Comparison of ENCODE assay signal across 8 cellular contexts in the genomic region with DNA sequence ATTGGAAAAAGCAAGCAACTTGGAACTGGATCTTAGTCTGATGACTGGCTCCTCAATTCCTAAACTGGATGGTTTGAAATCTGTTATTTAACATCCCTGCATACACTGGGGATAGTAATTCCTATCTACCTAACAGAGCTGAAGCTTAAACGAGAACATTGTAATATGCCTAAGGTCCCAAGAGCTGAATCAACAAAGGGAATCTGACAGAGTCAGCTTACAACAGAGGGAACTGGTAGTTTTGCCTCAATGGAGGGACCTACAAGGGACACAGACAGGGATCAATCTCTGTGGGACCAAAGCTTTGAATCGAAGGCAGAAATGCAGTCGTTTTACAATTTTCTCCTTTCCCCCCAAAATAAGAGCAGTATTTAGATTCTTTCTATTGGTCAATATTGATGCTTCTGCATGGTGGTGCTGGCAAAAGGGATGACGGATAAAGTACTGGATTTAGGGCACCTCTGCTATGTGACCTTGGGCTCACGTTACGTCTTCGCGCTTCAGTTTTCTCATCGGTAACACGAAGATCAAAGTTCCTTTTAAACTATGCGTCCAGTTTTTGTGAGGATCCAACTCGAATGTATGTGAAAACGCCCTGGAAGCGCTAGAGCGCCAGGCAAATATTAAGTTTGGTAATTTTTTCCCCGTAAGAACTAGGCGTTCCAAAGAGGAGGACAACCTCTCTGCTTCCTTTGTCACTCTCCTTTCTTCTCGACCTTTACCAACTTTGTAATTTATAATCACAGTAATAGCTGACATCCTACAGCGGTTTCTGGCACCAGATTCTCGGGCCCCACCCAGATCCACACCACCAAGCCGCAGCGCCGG. TPM values are rescaled to one million over a fixed set of nuclear protein-coding genes. Genes with fewer than 3 reads are reported as not detected.
DNase-seq lines count a peak whose midpoint lies in the region; ATAC-seq, FAIRE-seq and TF ChIP-seq lines count a peak whose summit lies in the region.

No MANE protein-coding gene starts in this region.

- no peaks in the 10 kb centered on the region for H3K27me3 Mint-ChIP-seq in T-cell
- H3K27me3 Mint-ChIP-seq in effector memory CD8-positive, alpha-beta T cell = no peaks in the 10 kb centered on the region

- peak overlapping the region; percentile 86 for H3K4me3 ChIP-seq in K562
- H3K4me3 ChIP-seq in left lung = peak overlapping the region; percentile 38 to 92
- peak overlapping the region; percentile 24 to 90 (median 80) for H3K4me3 ChIP-seq in tibial nerve

- H3K27ac Mint-ChIP-seq in T-cell = no peak overlapping the region
- peak overlapping the region in 1 of 2 donors; percentile 20 for H3K27ac Mint-ChIP-seq in effector memory CD8-positive, alpha-beta T cell

- FAIRE-seq in K562 (lab: Jason Lieb, UNC) = peak; percentile 52

- H3K27ac ChIP-seq in K562 (ENCODE audit: extremely low read depth, low read depth, low read length) (peak overlapping the region; percentile 65), left lung (peak overlapping the region; percentile 74 to 91), tibial nerve (peak overlapping the region; percentile 34 to 95 (median 66))

- H3K9me3 ChIP-seq in K562 (replicated peaks; ENCODE audit: control insufficient read depth, insufficient read depth, low read depth, low read length) (no peaks in the 10 kb centered on the region), left lung (no peaks in the 10 kb centered on the region), tibial nerve (no peaks in the 10 kb centered on the region)

- H3K9me1 ChIP-seq in K562 (ENCODE audit: control insufficient read depth, insufficient read depth, low read length) = no peaks in the 10 kb centered on the region

- peak overlapping the region; percentile 81 for H3K4me2 ChIP-seq in K562 (ENCODE audit: insufficient read depth, low read length)

- H3K4me1 ChIP-seq in K562 (replicated peaks in 1 of 2; ENCODE audit: control insufficient read depth in 2 of 2, insufficient read depth in 2 of 2, low read length in 2 of 2) (peaks cover 4 to 13% of the 10 kb centered on the region in 2 experiments; a peak in 4 of 5 replicates), left lung (peaks cover 33 to 71% of the 10 kb centered on the region in 2 donors), tibial nerve (peaks cover 0 to 61% (median 21%) of the 10 kb centered on the region in 4 donors)

- H3K36me3 ChIP-seq in K562 (ENCODE audit: control insufficient read depth, insufficient read depth, low read length) = peaks cover 12% of the 10 kb centered on the region; the same call in 2 of the 3 replicates
- peaks cover 0 to 3% of the 10 kb centered on the region in 2 donors for H3K36me3 ChIP-seq in left lung
- H3K36me3 ChIP-seq in tibial nerve = no peaks in the 10 kb centered on the region

- TF ChIP-seq CTCF in K562 (IDR thresholded peaks at IDR 0.05 in 2 of 3, conservative IDR thresholded peaks at IDR 0.05 in 1 of 3; ENCODE audit: insufficient read depth in 2 of 3, low read depth in 1 of 3, low read length in 3 of 3) (no peak), left lung (IDR thresholded peaks at IDR 0.05) (no peak), tibial nerve (IDR thresholded peaks at IDR 0.05) (no peak)

- POLR2A ChIA-PET in K562 (lab: Yijun Ruan, JAX) = interaction anchor here (1.4 kb wide), 1 partner anchor 18 kb away, joined by 6 read pairs; no protein-coding TSS in a partner anchor
- POLR2A ChIA-PET in T-cell (lab: Charles Lee) = interaction anchor here in 1 of 2 donors (0.6 to 1.0 kb wide), 2 partner anchors 9 to 82 kb away, joined by 3 to 8 read pairs; no protein-coding TSS in a partner anchor

- intact Hi-C loops in K562 (cut with micrococcal nuclease) (loop anchor here (1.0 to 5.0 kb wide), 3 partner anchors 39 to 96 kb away; no protein-coding TSS in a partner anchor), left lung (cut with DNase I) (loop anchor here in 1 of 2 donors (10.0 kb wide), 1 partner anchor 83 kb away; no protein-coding TSS in a partner anchor)

- H3K9me3 Mint-ChIP-seq in T-cell = no peaks in the 10 kb centered on the region
- no peaks in the 10 kb centered on the region for H3K9me3 Mint-ChIP-seq in effector memory CD8-positive, alpha-beta T cell

- H3K79me2 ChIP-seq in K562 (ENCODE audit: control insufficient read depth, insufficient read depth, low read length) = peaks cover 73% of the 10 kb centered on the region

- H3K9ac ChIP-seq in K562 (ENCODE audit: insufficient read depth in 1 of 2, low read depth in 2 of 2, low read length in 2 of 2) = peak overlapping the region; percentile 62 to 80

- no peak for TF ChIP-seq RAD21 in K562 (CRISPR knock-in tag; conservative IDR thresholded peaks at IDR 0.05 in 1 of 2, IDR thresholded peaks at IDR 0.05 in 1 of 2)

- WGBS in K562 (ENCODE audit: insufficient coverage, low coverage, missing lambda C conversion rate) = 1% methylated on average over 23 of the region's 23 CpGs
- WGBS in tibial nerve, 2 donors = 1 to 2% methylated on average over 23 of the region's 23 CpGs

- TF ChIP-seq POLR2A in K562 (conservative IDR thresholded peaks at IDR 0.05) (no peak), tibial nerve (IDR thresholded peaks at IDR 0.05) (peak in 1 of 2 donors; percentile 37)

- H3K4me1 Mint-ChIP-seq in T-cell = peaks cover 41 to 52% (median 44%) of the 10 kb centered on the region in 3 donors
- H3K4me1 Mint-ChIP-seq in effector memory CD8-positive, alpha-beta T cell (ENCODE audit: low read depth in 2 of 2) = peaks cover 25 to 50% of the 10 kb centered on the region in 2 donors

- DNase-seq in SIG-M5 treated with dmso at 0.1 percent for 504 hours (lab: John Stamatoyannopoulos, UW; ENCODE audit: unreplicated experiment) = peak; percentile 9
- no peak for DNase-seq in SIG-M5 (lab: John Stamatoyannopoulos, UW)
- DNase-seq in K562 (ENCODE audit: extremely low read depth in 1 of 4, low spot score in 3 of 4) = no peak
- DNase-seq in left lung = no peak
- DNase-seq in tibial nerve (ENCODE audit: low spot score in 2 of 2) = no peak
- DNase-seq in activated CD4-positive, alpha-beta T cell treated with anti-CD3 and anti-CD28 coated beads for 1 hour = no peak
- DNase-seq in T-cell = no peak
- DNase-seq in effector memory CD8-positive, alpha-beta T cell = no peak

- no peaks in the 10 kb centered on the region for H3K36me3 Mint-ChIP-seq in T-cell
- H3K36me3 Mint-ChIP-seq in effector memory CD8-positive, alpha-beta T cell (ENCODE audit: insufficient read depth) = peaks cover 13% of the 10 kb centered on the region

- ATAC-seq in K562 (no peak), left lung (no peak), T-cell (replicated peaks in 1 of 4) (no peak)
- ATAC-seq in effector memory CD8-positive, alpha-beta T cell (replicated peaks) = no peak

- H2AFZ ChIP-seq in K562 (ENCODE audit: low read depth, low read length) = peak overlapping the region; percentile 20; the same call in 1 of the 2 replicates

- CTCF ChIA-PET in K562 (lab: Yijun Ruan, JAX; ENCODE audit: low intra/inter-chr PET ratio) (no interaction called here), T-cell (lab: Charles Lee) (interaction anchor here in 1 of 2 donors (0.5 to 4.9 kb wide), 5 partner anchors 10 to 191 kb away, joined by 3 to 48 read pairs (median 4); no protein-coding TSS in a partner anchor)

- in situ Hi-C loops in K562 (cut with MboI) = loop anchor here (5.0 to 25.0 kb wide), 2 partner anchors 86 to 664 kb away; a partner anchor contains a TSS

- no peaks in the 10 kb centered on the region for H4K20me1 ChIP-seq in K562 (replicated peaks; ENCODE audit: control insufficient read depth, insufficient read depth, low read length)

- TF ChIP-seq EP300 in K562 (IDR thresholded peaks at IDR 0.05; ENCODE audit: low read length) (no peak), tibial nerve (IDR thresholded peaks at IDR 0.05) (no peak)

- H3K27me3 ChIP-seq in K562 (ENCODE audit: control insufficient read depth in 2 of 2, insufficient read depth in 2 of 2, low read length in 2 of 2) (no peaks in the 10 kb centered on the region), left lung (no peaks in the 10 kb centered on the region), tibial nerve (no peaks in the 10 kb centered on the region)

- H3K4me3 Mint-ChIP-seq in T-cell = no peak overlapping the region
- no peak overlapping the region for H3K4me3 Mint-ChIP-seq in effector memory CD8-positive, alpha-beta T cell

- TSS peak; percentile 54 for BruUV-seq in K562 (replicated peaks; lab: Mats Ljungman, UMichigan)

RNA-seq across cellular contexts. Expression of a gene that starts 1.1 kb away (rescaled TPM):
- total RNA-seq in K562 (2011; cell fraction: chromatin; rRNA removed; ENCODE audit: low replicate concordance) = 49.4 and 103 TPM in 2 replicates
- total RNA-seq in K562 (2011; cell fraction: nucleolus; rRNA removed) = 55.9 and 62.7 TPM in 2 replicates
- total RNA-seq in K562 (2011; cell fraction: nucleoplasm; rRNA removed) = 52.4 and 56.3 TPM in 2 replicates
- total RNA-seq in K562 (2014; rRNA removed) = 47.8 and 49.1 TPM in 2 replicates
- total RNA-seq in K562 (2014; rRNA removed; fragmentation: Illumina TruSeq; extraction: Trizol) = 39.8 and 43.6 TPM in 2 replicates
- total RNA-seq in K562 (2015; rRNA removed; fragmentation: Illumina TruSeq; extraction: Trizol) = 47.7 and 52.5 TPM in 2 replicates
- 56.7 and 60.5 TPM in 2 replicates for total RNA-seq in K562 (2021)
- 77.2 and 80.3 TPM in 2 replicates for polyA plus RNA-seq in K562 (2011; rRNA removed)
- 72.0 and 75.9 TPM in 2 replicates for polyA plus RNA-seq in K562 (2011; cell fraction: cytosol; rRNA removed)
- 90.8 and 94.6 TPM in 2 replicates for polyA plus RNA-seq in K562 (2011; cell fraction: nucleus; rRNA removed)
- polyA plus RNA-seq in K562 (2012) = 44.6 and 45.2 TPM in 2 replicates
- polyA plus RNA-seq in K562 (2014; fragmentation: Illumina TruSeq; extraction: Trizol) = 60.2 and 60.9 TPM in 2 replicates
- 10 to 100 TPM; 36.3 to 44.1 TPM for polyA plus RNA-seq in K562 (2014; fragmentation: Nextera tagmentation; extraction: Ambion mirVana)
- polyA plus RNA-seq in K562 (2014; rRNA removed) = 49.6 and 60.5 TPM in 2 replicates
- 46.7 and 62.1 TPM in 2 replicates for polyA minus RNA-seq in K562 (2011; rRNA and poly(A)+ RNA removed)
- 38.5 TPM in 2 replicates for polyA minus RNA-seq in K562 (2011; cell fraction: cytosol; rRNA and poly(A)+ RNA removed)
- polyA minus RNA-seq in K562 (2011; cell fraction: nucleus; rRNA and poly(A)+ RNA removed) = 23.0 and 41.4 TPM in 2 replicates
- total RNA-seq in left lung = 100 to 1,000 TPM; 104 to 122 TPM
- 100 to 1,000 TPM in 2 of 4 donors, 10 to 100 TPM in 2; 85.5 to 114 (median 105) TPM for total RNA-seq in tibial nerve
- total RNA-seq in T-cell = 10 to 100 TPM; 51.6 to 68.1 (median 63.0) TPM

RNA-seq across cellular contexts. Expression of a gene that starts 2.4 kb away (rescaled TPM):
- total RNA-seq in K562 (2011; cell fraction: chromatin; rRNA removed; ENCODE audit: low replicate concordance) = 5.6 and 12.2 TPM in 2 replicates
- 5.0 and 5.7 TPM in 2 replicates for total RNA-seq in K562 (2011; cell fraction: nucleolus; rRNA removed)
- total RNA-seq in K562 (2011; cell fraction: nucleoplasm; rRNA removed) = 6.2 and 7.5 TPM in 2 replicates
- total RNA-seq in K562 (2014; rRNA removed) (0.82 and 1.3 TPM in 2 replicates), K562 (2014; rRNA removed; fragmentation: Illumina TruSeq; extraction: Trizol) (0.67 and 0.69 TPM in 2 replicates), K562 (2015; rRNA removed; fragmentation: Illumina TruSeq; extraction: Trizol) (0.76 and 0.90 TPM in 2 replicates), K562 (2021) (6.3 and 6.8 TPM in 2 replicates), left lung (10 to 100 TPM; 13.4 to 15.2 TPM), tibial nerve (10 to 100 TPM in 3 of 4 donors, 1 to 10 TPM in 1; 9.8 to 17.1 (median 14.2) TPM), T-cell (10 to 100 TPM; 13.2 to 16.4 (median 15.4) TPM)
- polyA plus RNA-seq in K562 (2011; rRNA removed) (1.8 and 2.6 TPM in 2 replicates), K562 (2014; fragmentation: Illumina TruSeq; extraction: Trizol) (4.5 and 4.8 TPM in 2 replicates), K562 (2014; fragmentation: Nextera tagmentation; extraction: Ambion mirVana) (under 1 TPM; 0.59 to 0.78 TPM), K562 (2014; rRNA removed) (2.4 and 2.8 TPM in 2 replicates)
- polyA plus RNA-seq in K562 (2011; cell fraction: cytosol; rRNA removed) = 2.4 and 2.5 TPM in 2 replicates
- polyA plus RNA-seq in K562 (2011; cell fraction: nucleus; rRNA removed) = 4.1 and 4.5 TPM in 2 replicates
- polyA plus RNA-seq in K562 (2012) = 4.0 and 5.1 TPM in 2 replicates
- 2.0 and 2.8 TPM in 2 replicates for polyA minus RNA-seq in K562 (2011; rRNA and poly(A)+ RNA removed)
- 2.8 and 3.6 TPM in 2 replicates for polyA minus RNA-seq in K562 (2011; cell fraction: cytosol; rRNA and poly(A)+ RNA removed)
- 1.6 and 2.2 TPM in 2 replicates for polyA minus RNA-seq in K562 (2011; cell fraction: nucleus; rRNA and poly(A)+ RNA removed)

RNA-seq across cellular contexts. Expression of a gene that starts 50.1 kb away (rescaled TPM):
- total RNA-seq in K562 (2011; cell fraction: chromatin; rRNA removed; ENCODE audit: low replicate concordance) = 0.48 and 0.93 TPM in 2 replicates
- total RNA-seq in K562 (2011; cell fraction: nucleolus; rRNA removed) = 1.0 and 1.3 TPM in 2 replicates
- total RNA-seq in K562 (2011; cell fraction: nucleoplasm; rRNA removed) = 1.6 and 1.9 TPM in 2 replicates
- total RNA-seq in K562 (2014; rRNA removed) = 0.41 and 0.90 TPM in 2 replicates
- total RNA-seq in K562 (2014; rRNA removed; fragmentation: Illumina TruSeq; extraction: Trizol) = not detected in 2 replicates
- 0.26 and 0.29 TPM in 2 replicates for total RNA-seq in K562 (2015; rRNA removed; fragmentation: Illumina TruSeq; extraction: Trizol)
- total RNA-seq in K562 (2021) = 0.38 and 0.49 TPM in 2 replicates
- 0.08 and 0.24 TPM in 2 replicates for polyA plus RNA-seq in K562 (2011; rRNA removed)
- 0.40 and 0.70 TPM in 2 replicates for polyA plus RNA-seq in K562 (2011; cell fraction: cytosol; rRNA removed)
- 0.63 and 0.87 TPM in 2 replicates for polyA plus RNA-seq in K562 (2011; cell fraction: nucleus; rRNA removed)
- polyA plus RNA-seq in K562 (2012) = 1.9 and 2.0 TPM in 2 replicates
- 0.18 and 0.30 TPM in 2 replicates for polyA plus RNA-seq in K562 (2014; fragmentation: Illumina TruSeq; extraction: Trizol)
- under 1 TPM; 0.03 to 0.14 TPM for polyA plus RNA-seq in K562 (2014; fragmentation: Nextera tagmentation; extraction: Ambion mirVana)
- polyA plus RNA-seq in K562 (2014; rRNA removed) = 0.16 and 0.35 TPM in 2 replicates
- polyA minus RNA-seq in K562 (2011; rRNA and poly(A)+ RNA removed) = 0.21 and 0.30 TPM in 2 replicates
- not detected in 2 replicates for polyA minus RNA-seq in K562 (2011; cell fraction: cytosol; rRNA and poly(A)+ RNA removed)
- polyA minus RNA-seq in K562 (2011; cell fraction: nucleus; rRNA and poly(A)+ RNA removed) = 1.2 and 1.5 TPM in 2 replicates
- total RNA-seq in left lung = 1 to 10 TPM; 5.6 to 7.3 TPM
- 1 to 10 TPM in 1 of 4 donors, not detected in 3; 1.4 TPM for total RNA-seq in tibial nerve
- total RNA-seq in T-cell = under 1 TPM in 4 of 5 donors, not detected in 1; 0.23 to 0.92 (median 0.55) TPM
